In genomic region chr6:56766139-56766805, GRCh38 we compare ENCODE assay signal across 1 cellular context.
TF ChIP-seq lines count a peak whose summit lies in the region.

No MANE protein-coding gene starts in this region.

TF ChIP-seq in WTC11, 78 proteins besides CTCF, POLR2A, EP300 and RAD21 (continued from another document):
- TF ChIP-seq HMGXB4 (CRISPR knock-in tag; IDR thresholded peaks at IDR 0.05) (no peak), KAT7 (CRISPR knock-in tag; IDR thresholded peaks at IDR 0.05; ENCODE audit: borderline replicate concordance) (no peak), ZBTB21 (CRISPR knock-in tag; IDR thresholded peaks at IDR 0.05; ENCODE audit: borderline replicate concordance) (no peak), ZNF281 (CRISPR knock-in tag; IDR thresholded peaks at IDR 0.05) (no peak), ARID4B (CRISPR knock-in tag; IDR thresholded peaks at IDR 0.05; ENCODE audit: borderline replicate concordance) (no peak), CREM (CRISPR knock-in tag; IDR thresholded peaks at IDR 0.05) (no peak), GRHL2 (CRISPR knock-in tag; IDR thresholded peaks at IDR 0.05; ENCODE audit: insufficient replicate concordance, severe bottlenecking) (no peak), IRF1 (CRISPR knock-in tag; IDR thresholded peaks at IDR 0.05) (no peak), ZNF317 (CRISPR knock-in tag; IDR thresholded peaks at IDR 0.05; ENCODE audit: borderline replicate concordance, low read depth) (no peak)
